ENCODE assay signal across 19 cellular contexts in genomic region chr15:89714775-89715174, GRCh38. TPM values are rescaled to one million over a fixed set of nuclear protein-coding genes. Genes with fewer than 3 reads are reported as not detected.
"Had no signal": no experiment of that assay in that cellular context is flagged by ENCODE, and none has a peak within 500 bp of the region (broad histone marks: within the 10 kb centered on the region; RNA-seq: fewer than 3 reads in every experiment).

No MANE protein-coding gene starts in this region.

- H3K36me3 ChIP-seq: esophagus muscularis mucosa, gastrocnemius medialis, stomach, uterus had no signal

- H3K4me1 Mint-ChIP-seq: activated CD8-positive, alpha-beta memory T cell treated with anti-CD3 and anti-CD28 coated beads, Interleukin-2, amount 10 ng/mL, durations not matched to agents 7 days and 5 days; nephron progenitor cell had no signal

- H3K4me3 Mint-ChIP-seq: activated CD8-positive, alpha-beta memory T cell treated with anti-CD3 and anti-CD28 coated beads, Interleukin-2, amount 10 ng/mL, durations not matched to agents 7 days and 5 days; activated naive CD8-positive, alpha-beta T cell; nephron progenitor cell had no signal

- H3K4me1 ChIP-seq: esophagus muscularis mucosa, gastrocnemius medialis, stomach, uterus had no signal

- DNase-seq: activated CD4-positive, alpha-beta T cell treated with anti-CD3 and anti-CD28 coated beads, Interleukin-2, amount 50 U/mL, for 48 hours; activated CD4-positive, CD25-positive, alpha-beta regulatory T cell treated with anti-CD3 and anti-CD28 coated beads, Interleukin-2, amount 50 U/mL, for 72 hours; activated CD8-positive, alpha-beta memory T cell treated with anti-CD3 and anti-CD28 coated beads, Interleukin-2, amount 10 ng/mL, durations not matched to agents 7 days and 5 days; activated gamma-delta T cell; activated T-cell treated with anti-CD3 and anti-CD28 coated beads, Interleukin-2, amount 50 U/mL, for 48 hours; aorta; dorsolateral prefrontal cortex; gastrocnemius medialis; kidney; nephron progenitor cell; stimulated activated CD4-positive, alpha-beta T cell treated with anti-CD3 and anti-CD28 coated beads, Interleukin-15, amount 100 ng/mL, for 24 hours; stimulated activated CD4-positive, alpha-beta T cell treated with anti-CD3 and anti-CD28 coated beads, Interleukin-4, amount 100 ng/mL, for 24 hours; stomach; uterus had no signal

- ATAC-seq: activated CD8-positive, alpha-beta memory T cell treated with anti-CD3 and anti-CD28 coated beads, Interleukin-2, amount 10 ng/mL, durations not matched to agents 7 days and 5 days; gastrocnemius medialis had no signal

- H3K27me3 ChIP-seq: dorsolateral prefrontal cortex, esophagus muscularis mucosa, gastrocnemius medialis, stomach, uterus had no signal

- H3K4me3 ChIP-seq: dorsolateral prefrontal cortex, esophagus muscularis mucosa, gastrocnemius medialis, stomach, uterus had no signal

- H3K27me3 Mint-ChIP-seq: activated naive CD8-positive, alpha-beta T cell had no signal

- H3K36me3 Mint-ChIP-seq: activated CD8-positive, alpha-beta memory T cell treated with anti-CD3 and anti-CD28 coated beads, Interleukin-2, amount 10 ng/mL, durations not matched to agents 7 days and 5 days; activated naive CD8-positive, alpha-beta T cell had no signal

- H3K27ac ChIP-seq: dorsolateral prefrontal cortex, esophagus muscularis mucosa, gastrocnemius medialis, stomach, uterus had no signal

- H3K9me3 ChIP-seq: gastrocnemius medialis, stomach, uterus had no signal

RNA-seq across cellular contexts. Expression of gene WDR93, which starts 24.2 kb away (rescaled TPM):
- total RNA-seq: activated CD8-positive, alpha-beta memory T cell treated with anti-CD3 and anti-CD28 coated beads, Interleukin-2, amount 10 ng/mL, durations not matched to agents 7 days and 5 days; aorta; bronchial epithelial cell; gastrocnemius medialis; skeletal muscle tissue; stomach; T-helper 2 cell treated with Interferon-gamma antibody and Interleukin-4, amounts not matched to agents 100 ng/mL and 5 ng/mL, for 36 hours had no signal

RNA-seq across cellular contexts. Expression of gene PLIN1, which starts 35.6 kb away (rescaled TPM):
- total RNA-seq: T-helper 2 cell treated with Interferon-gamma antibody and Interleukin-4, amounts not matched to agents 100 ng/mL and 5 ng/mL, for 36 hours had no signal
